1 cellular context compared by ENCODE assay signal in the genomic region with DNA sequence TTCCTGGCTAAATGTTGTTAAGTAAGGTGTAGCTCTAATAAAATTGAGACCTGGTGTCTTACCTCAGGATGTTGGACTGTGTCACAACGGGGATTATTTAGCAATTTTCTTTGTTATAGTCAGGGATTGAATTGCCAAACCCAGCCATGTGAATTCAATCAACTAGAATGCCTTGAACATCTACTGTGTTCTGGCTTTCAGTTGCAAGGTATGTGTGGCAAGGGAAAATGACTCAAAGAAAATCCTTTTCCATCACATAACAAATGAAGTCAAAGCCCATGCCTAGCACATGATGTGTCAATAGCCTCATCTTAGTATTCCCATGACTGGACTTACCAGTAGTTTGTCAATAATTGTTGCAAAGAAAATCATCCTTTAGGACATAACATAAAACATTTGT.
TF ChIP-seq lines count a peak whose summit lies in the region.

No MANE protein-coding gene starts in this region.

TF ChIP-seq in SK-N-SH treated with all-trans-retinoic acid at 6 μM for 48 hours, 23 proteins besides CTCF, POLR2A, EP300 and RAD21 (continued from another document):
- TF ChIP-seq BACH2 (CRISPR knock-in tag; IDR thresholded peaks at IDR 0.05; ENCODE audit: borderline replicate concordance), result no peak
